19 cellular contexts compared by ENCODE assay signal in genomic region chr20:32697608-32698007, GRCh38. TPM values are rescaled to one million over a fixed set of nuclear protein-coding genes. Genes with fewer than 3 reads are reported as not detected.
A peak's percentile ranks its signal among the peaks of the same experiment; 100 is the strongest.
DNase-seq lines count a peak whose midpoint lies in the region; ATAC-seq and TF ChIP-seq lines count a peak whose summit lies in the region.
"Had no signal": no experiment of that assay in that cellular context is flagged by ENCODE, and none has a peak within 500 bp of the region (broad histone marks: within the 10 kb centered on the region; RNA-seq: fewer than 3 reads in every experiment).

No MANE protein-coding gene starts in this region.

- TF ChIP-seq CTCF in DND-41 (IDR thresholded peaks at IDR 0.05; ENCODE audit: borderline replicate concordance, extremely low read depth, low read length, poor library complexity, severe bottlenecking) (no peak), H9 (conservative IDR thresholded peaks at IDR 0.05) (no peak), neural crest cell (conservative IDR thresholded peaks at IDR 0.05) (no peak)

- H3K27ac Mint-ChIP-seq in H9, result peak overlapping the region; percentile 66 to 92 (median 81); a peak in 6 of 7 replicates
- H3K27ac Mint-ChIP-seq in neural crest cell (ENCODE audit: unreplicated experiment), result peak overlapping the region; percentile 4
- H3K27ac Mint-ChIP-seq in CD4-positive, alpha-beta memory T cell, result peak overlapping the region in 1 of 7 donors; percentile 50
- H3K27ac Mint-ChIP-seq: IgD-negative memory B cell had no signal

- H3K4me1 ChIP-seq in DND-41 (ENCODE audit: insufficient read depth, low read length) (no peaks in the 10 kb centered on the region), H9 (ENCODE audit: insufficient read depth, low read length) (no peaks in the 10 kb centered on the region)
- no peaks in the 10 kb centered on the region for H3K4me1 ChIP-seq in CD4-positive, alpha-beta memory T cell (ENCODE audit: insufficient read depth, low read length)
- H3K4me1 ChIP-seq: Peyer's patch, SJSA1 had no signal

- no peak overlapping the region for H2BK120ac ChIP-seq in H9 (ENCODE audit: low read depth, low read length, poor library complexity, severe bottlenecking)

- H3K4me2 ChIP-seq in DND-41 (ENCODE audit: insufficient read depth, low read length), result no peak overlapping the region
- no peak overlapping the region for H3K4me2 ChIP-seq in H9 (ENCODE audit: insufficient read depth, insufficient read length, low read length)

- H3K27me3 Mint-ChIP-seq in H9 (ENCODE audit: low read depth), result no peaks in the 10 kb centered on the region
- H3K27me3 Mint-ChIP-seq in neural crest cell (ENCODE audit: low read depth), result no peaks in the 10 kb centered on the region
- no peaks in the 10 kb centered on the region for H3K27me3 Mint-ChIP-seq in CD4-positive, alpha-beta memory T cell
- H3K27me3 Mint-ChIP-seq: IgD-negative memory B cell had no signal

- H3K4ac ChIP-seq in H9 (ENCODE audit: low read depth, low read length), result no peak overlapping the region

- H4K91ac ChIP-seq in H9 (ENCODE audit: insufficient read length, low read depth, low read length), result no peak overlapping the region

- intact Hi-C loops in CD4-positive, alpha-beta memory T cell (cut with micrococcal nuclease), result no loop called here

- H3K23ac ChIP-seq in H9 (ENCODE audit: insufficient read length, low read depth, low read length), result no peak overlapping the region

- H4K8ac ChIP-seq in H9 (replicated peaks; ENCODE audit: insufficient read length, low read depth, low read length), result no peak overlapping the region

- no peak overlapping the region for H3K18ac ChIP-seq in H9 (ENCODE audit: insufficient read length, low read depth, low read length)

- H3K9me3 ChIP-seq in DND-41 (ENCODE audit: insufficient read depth, low read length, severe bottlenecking), result no peaks in the 10 kb centered on the region
- H3K9me3 ChIP-seq in H9 (ENCODE audit: control insufficient read depth, low read depth, low read length), result no peaks in the 10 kb centered on the region
- no peaks in the 10 kb centered on the region for H3K9me3 ChIP-seq in CD4-positive, alpha-beta memory T cell (ENCODE audit: control insufficient read depth in 1 of 2, low read length in 2 of 2)
- H3K9me3 ChIP-seq: Peyer's patch, SJSA1 had no signal

- H2BK20ac ChIP-seq in H9 (ENCODE audit: low read depth, low read length, poor library complexity, severe bottlenecking), result no peak overlapping the region

- H3K36me3 ChIP-seq in DND-41 (ENCODE audit: insufficient read depth, low read length), result peaks cover 12% of the 10 kb centered on the region
- H3K36me3 ChIP-seq in CD4-positive, alpha-beta memory T cell (ENCODE audit: insufficient read depth, low read length), result peaks cover 3% of the 10 kb centered on the region

- no peak overlapping the region for H3T11ph ChIP-seq in H9 (ENCODE audit: low read length)

- H3K56ac ChIP-seq in H9 (ENCODE audit: insufficient read length, low read depth, low read length), result no peak overlapping the region

- H3K79me2 ChIP-seq in DND-41 (ENCODE audit: insufficient read depth, low read length) (no peaks in the 10 kb centered on the region), H9 (ENCODE audit: insufficient read depth, low read length) (no peaks in the 10 kb centered on the region)

- H3K4me3 Mint-ChIP-seq in H9 (no peak overlapping the region), neural crest cell (no peak overlapping the region)
- no peak overlapping the region for H3K4me3 Mint-ChIP-seq in CD4-positive, alpha-beta memory T cell
- H3K4me3 Mint-ChIP-seq: CD14-positive monocyte, IgD-negative memory B cell had no signal

- H3K36me3 Mint-ChIP-seq in H9 (ENCODE audit: insufficient read depth in 1 of 3, low read depth in 3 of 3), result peaks cover 3 to 64% (median 36%) of the 10 kb centered on the region in 3 experiments; a peak in 6 of 7 replicates
- peaks cover 10% of the 10 kb centered on the region for H3K36me3 Mint-ChIP-seq in neural crest cell (ENCODE audit: low read depth)
- H3K36me3 Mint-ChIP-seq in CD4-positive, alpha-beta memory T cell, result peaks cover 22 to 30% of the 10 kb centered on the region in 2 donors
- H3K36me3 Mint-ChIP-seq: IgD-negative memory B cell had no signal

- no peak overlapping the region for H2BK12ac ChIP-seq in H9 (ENCODE audit: insufficient read length, low read depth, low read length)

- POLR2A ChIA-PET in CD4-positive, alpha-beta memory T cell (lab: Charles Lee; ENCODE audit: partially characterized antibody), result no interaction called here

- no peaks in the 10 kb centered on the region for H3K79me1 ChIP-seq in H9 (ENCODE audit: insufficient read depth, low read depth, low read length, poor library complexity, severe bottlenecking)

- H2BK15ac ChIP-seq in H9 (ENCODE audit: low read depth, low read length), result no peak overlapping the region

- no peak overlapping the region for H2BK5ac ChIP-seq in H9 (ENCODE audit: insufficient read length, low read length)

- H2AK5ac ChIP-seq in H9 (ENCODE audit: insufficient read length, low read length), result no peak overlapping the region

- H2AFZ ChIP-seq in DND-41 (ENCODE audit: low read depth, low read length) (no peak overlapping the region), H9 (ENCODE audit: low read length) (no peak overlapping the region)

- H4K20me1 ChIP-seq in DND-41 (ENCODE audit: insufficient read depth, low read length) (no peaks in the 10 kb centered on the region), H9 (ENCODE audit: control insufficient read depth, insufficient read depth, insufficient read length) (no peaks in the 10 kb centered on the region)

- no peak overlapping the region for H3K27ac ChIP-seq in DND-41 (ENCODE audit: low read length)
- no peak overlapping the region for H3K27ac ChIP-seq in H9 (ENCODE audit: insufficient read length, low read depth, low read length)
- H3K27ac ChIP-seq in CD4-positive, alpha-beta memory T cell (ENCODE audit: low read depth, low read length), result no peak overlapping the region
- H3K27ac ChIP-seq: Peyer's patch, SJSA1 had no signal

- H3K4me3 ChIP-seq in DND-41 (ENCODE audit: low read depth in 1 of 2, low read length in 2 of 2), result no peak overlapping the region
- H3K4me3 ChIP-seq in CD4-positive, alpha-beta memory T cell (ENCODE audit: low read length in 2 of 2), result no peak overlapping the region
- H3K4me3 ChIP-seq: Peyer's patch, SJSA1 had no signal

- H3K23me2 ChIP-seq in H9 (ENCODE audit: insufficient read length, low read depth, low read length, poor library complexity, severe bottlenecking), result no peaks in the 10 kb centered on the region

- WGBS in H9 (ENCODE audit: extremely low coverage, insufficient read length, low lambda C conversion rate), result no CpG with 5 or more reads among the region's 3 CpGs

- CTCF ChIA-PET in CD4-positive, alpha-beta memory T cell (lab: Charles Lee; ENCODE audit: partially characterized antibody), result no interaction called here

- H3K4me1 Mint-ChIP-seq in H9, result peaks cover 16 to 20% of the 10 kb centered on the region in 2 experiments
- peaks cover 5% of the 10 kb centered on the region for H3K4me1 Mint-ChIP-seq in neural crest cell
- peaks cover 0 to 2% (median 0%) of the 10 kb centered on the region in 4 donors for H3K4me1 Mint-ChIP-seq in CD4-positive, alpha-beta memory T cell
- H3K4me1 Mint-ChIP-seq: CD14-positive monocyte, IgD-negative memory B cell had no signal

- no peak overlapping the region for H3K9ac ChIP-seq in DND-41 (ENCODE audit: low read depth, low read length)
- H3K9ac ChIP-seq in H9 (ENCODE audit: extremely low read depth, insufficient read length, low read length), result no peak overlapping the region

- ATAC-seq in DND-41 (ENCODE audit: insufficient read depth, low read depth), result peak; percentile 24; the same call in 1 of the 3 replicates
- no peak for ATAC-seq in SK-N-SH treated with all-trans-retinoic acid at 6 μM for 48 hours
- ATAC-seq in GM21390 (IDR thresholded peaks at IDR 0.05; ENCODE audit: unreplicated experiment), result no peak

- H3K9me3 Mint-ChIP-seq in H9 (no peaks in the 10 kb centered on the region), neural crest cell (no peaks in the 10 kb centered on the region)
- no peaks in the 10 kb centered on the region for H3K9me3 Mint-ChIP-seq in CD4-positive, alpha-beta memory T cell
- H3K9me3 Mint-ChIP-seq: CD14-positive monocyte, IgD-negative memory B cell had no signal

- DNase-seq in DND-41, result no peak
- no peak for DNase-seq in H9
- DNase-seq in cerebellar cortex (ENCODE audit: low spot score), result peak; percentile 50
- DNase-seq in neural crest cell (ENCODE audit: low read depth, low spot score), result no peak
- no peak for DNase-seq in CD4-positive, alpha-beta memory T cell
- DNase-seq: DMS 273 treated with DMSO at 0.1 percent for 48 hours, GDM1, GOT3, NCI-H1092 treated with DMSO at 0.1 percent for 48 hours, NCI-H146, NCI-H2081 treated with DMSO at 0.1 percent for 48 hours, Peyer's patch had no signal

- H3K27me3 ChIP-seq in DND-41 (ENCODE audit: insufficient read depth, low read length, poor library complexity), result no peaks in the 10 kb centered on the region
- H3K27me3 ChIP-seq in H9 (ENCODE audit: insufficient read depth, low read length), result no peaks in the 10 kb centered on the region
- H3K27me3 ChIP-seq in CD4-positive, alpha-beta memory T cell (ENCODE audit: insufficient read depth, low read length), result no peaks in the 10 kb centered on the region
- H3K27me3 ChIP-seq: Peyer's patch, SJSA1 had no signal

- no peak overlapping the region for H4K5ac ChIP-seq in H9 (ENCODE audit: insufficient read length, low read depth, low read length)

- no peak overlapping the region for H3K14ac ChIP-seq in H9 (ENCODE audit: insufficient read depth, low read length)

TF ChIP-seq in SK-N-SH treated with all-trans-retinoic acid at 6 μM for 48 hours, 23 proteins besides CTCF, POLR2A, EP300 and RAD21 (continues in another document):
- no peak for TF ChIP-seq ZC3H10 (CRISPR knock-in tag; IDR thresholded peaks at IDR 0.05)
- TF ChIP-seq TCF4 (CRISPR knock-in tag; IDR thresholded peaks at IDR 0.05; ENCODE audit: borderline replicate concordance), result no peak
- TF ChIP-seq RARB (CRISPR knock-in tag; IDR thresholded peaks at IDR 0.05), result no peak
- no peak for TF ChIP-seq ZNF70 (CRISPR knock-in tag; IDR thresholded peaks at IDR 0.05)

RNA-seq across cellular contexts. Expression of gene C20orf203, which starts 23.9 kb away (rescaled TPM):
- total RNA-seq in H9 (2021), result 0.04 and 0.15 TPM in 2 replicates
- total RNA-seq in neural crest cell, result 0.26 TPM in 1 of 2 replicates, not detected in the other
- under 1 TPM in 1 of 2 experiments, not detected in 1; 0.06 TPM for total RNA-seq in CD4-positive, alpha-beta memory T cell
- not detected for polyA plus RNA-seq in CD4-positive, alpha-beta memory T cell
- total RNA-seq: HT1080, NCI-H460, Peyer's patch, SJSA1 had no signal
- polyA plus RNA-seq: CD14-positive monocyte had no signal

RNA-seq across cellular contexts. Expression of gene COMMD7, which starts 45.7 kb away (rescaled TPM):
- total RNA-seq in H9 (2021), result 65.0 and 66.1 TPM in 2 replicates
- 60.4 and 65.3 TPM in 2 replicates for total RNA-seq in neural crest cell
- total RNA-seq in CD4-positive, alpha-beta memory T cell, result 10 to 100 TPM; 29.6 to 29.7 TPM
- polyA plus RNA-seq in CD4-positive, alpha-beta memory T cell, result 100 to 1,000 TPM; 105 to 154 TPM
